7 cellular contexts compared by ENCODE assay signal in the genomic region with DNA sequence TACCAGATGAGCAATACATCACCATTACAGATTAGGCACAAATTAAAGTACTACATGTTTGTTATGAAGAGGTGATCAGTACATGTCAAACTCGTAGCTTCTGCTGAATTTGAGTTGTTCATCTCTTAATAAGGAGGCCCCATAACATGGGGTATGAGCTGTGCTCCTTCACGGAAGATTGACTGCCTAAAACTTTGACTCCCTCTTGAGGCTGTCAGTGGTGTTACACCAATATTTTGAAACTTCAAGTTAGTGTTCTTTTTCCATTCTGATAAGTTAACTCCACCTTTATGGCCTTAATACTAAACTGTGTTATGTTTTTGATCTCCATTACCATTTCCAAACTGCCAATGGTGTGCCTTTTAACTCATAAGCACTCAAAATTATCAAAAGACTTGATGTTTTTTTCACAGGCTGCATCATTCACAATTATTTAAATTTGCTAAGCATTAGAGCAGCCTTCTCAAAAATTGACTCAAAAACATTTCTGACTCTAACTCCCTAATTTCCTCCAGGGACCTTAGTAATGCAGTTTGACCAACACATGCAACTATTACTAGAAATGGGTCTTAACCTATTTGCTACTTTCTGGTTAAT.
DNase-seq lines count a peak whose midpoint lies in the region; ATAC-seq and TF ChIP-seq lines count a peak whose summit lies in the region.

No MANE protein-coding gene starts in this region.

- intact Hi-C loops in left lung (cut with DNase I): no loop called here

- H3K4me1 ChIP-seq in GM23338 (ENCODE audit: insufficient read depth) (no peaks in the 10 kb centered on the region), left lung (no peaks in the 10 kb centered on the region)

- in situ Hi-C loops in astrocyte of the cerebellum (cut with HindIII; ENCODE audit: low sequenced_read_pairs): loop anchor here (25.0 kb wide), 1 partner anchor 1176 kb away; no protein-coding TSS in a partner anchor

- DNase-seq in GM23338 (ENCODE audit: low spot score) (peak; percentile 72), Kasumi-1 (lab: John Stamatoyannopoulos, UW) (peak; percentile 56 to 75), astrocyte of the cerebellum (ENCODE audit: low read depth) (peak; percentile 49), left lung (no peak), coronary artery (ENCODE audit: low spot score) (no peak)
- DNase-seq in T-helper 2 cell treated with Interferon-gamma antibody and Interleukin-4, amounts not matched to agents 5 μg/mL and 100 μg/mL, for 36 hours (ENCODE audit: low spot score): no peak

- H3K27ac Mint-ChIP-seq in GM23338: no peak overlapping the region
- no peak overlapping the region for H3K27ac Mint-ChIP-seq in T-helper 2 cell treated with Interferon-gamma antibody and Interleukin-4, amounts not matched to agents 5 μg/mL and 100 μg/mL, for 36 hours

- no peaks in the 10 kb centered on the region for H3F3A ChIP-seq in GM23338 (replicated peaks; ENCODE audit: low read depth)

- H4K20me1 ChIP-seq in GM23338 (replicated peaks; ENCODE audit: insufficient read depth): no peaks in the 10 kb centered on the region

- no peaks in the 10 kb centered on the region for H3K9me3 Mint-ChIP-seq in GM23338
- H3K9me3 Mint-ChIP-seq in T-helper 2 cell treated with Interferon-gamma antibody and Interleukin-4, amounts not matched to agents 5 μg/mL and 100 μg/mL, for 36 hours: no peaks in the 10 kb centered on the region

- H3K27ac ChIP-seq in GM23338 (ENCODE audit: low read depth): no peak overlapping the region
- H3K27ac ChIP-seq in left lung: no peak overlapping the region
- H3K27ac ChIP-seq in coronary artery: no peak overlapping the region

- H3K36me3 ChIP-seq in GM23338 (ENCODE audit: insufficient read depth) (no peaks in the 10 kb centered on the region), left lung (no peaks in the 10 kb centered on the region)

- ATAC-seq in GM23338 (peak; percentile 80), left lung (peak; percentile 81)

- no peaks in the 10 kb centered on the region for H3K4me1 Mint-ChIP-seq in GM23338
- no peaks in the 10 kb centered on the region for H3K4me1 Mint-ChIP-seq in T-helper 2 cell treated with Interferon-gamma antibody and Interleukin-4, amounts not matched to agents 5 μg/mL and 100 μg/mL, for 36 hours (ENCODE audit: low read depth)

- H3K79me2 ChIP-seq in GM23338 (replicated peaks; ENCODE audit: insufficient read depth): no peaks in the 10 kb centered on the region

- no peaks in the 10 kb centered on the region for H3K9me2 ChIP-seq in GM23338 (ENCODE audit: insufficient read depth)

- no peaks in the 10 kb centered on the region for H3K9me3 ChIP-seq in left lung

- no peak overlapping the region for H3K4me3 Mint-ChIP-seq in GM23338
- H3K4me3 Mint-ChIP-seq in T-helper 2 cell treated with Interferon-gamma antibody and Interleukin-4, amounts not matched to agents 5 μg/mL and 100 μg/mL, for 36 hours: no peak overlapping the region

- H3K4me2 ChIP-seq in GM23338: no peak overlapping the region

- H3K27me3 Mint-ChIP-seq in GM23338 (ENCODE audit: insufficient read depth, low read depth, poor library complexity): no peaks in the 10 kb centered on the region
- no peaks in the 10 kb centered on the region for H3K27me3 Mint-ChIP-seq in T-helper 2 cell treated with Interferon-gamma antibody and Interleukin-4, amounts not matched to agents 5 μg/mL and 100 μg/mL, for 36 hours (ENCODE audit: low read depth)

- TF ChIP-seq CTCF in GM12873 (IDR thresholded peaks at IDR 0.05; ENCODE audit: insufficient read depth, low read depth, low read length, missing control alignments) (peak; percentile 60), GM23338 (conservative IDR thresholded peaks at IDR 0.05; ENCODE audit: low read depth in 2 of 2) (peak; percentile 75 to 84), astrocyte of the cerebellum (IDR thresholded peaks at IDR 0.05; ENCODE audit: low read depth, low read length, missing control alignments) (peak; percentile 73), left lung (IDR thresholded peaks at IDR 0.05) (peak; percentile 16 to 53), coronary artery (IDR thresholded peaks at IDR 0.05) (no peak)

- H3K36me3 Mint-ChIP-seq in GM23338 (ENCODE audit: low read depth): no peaks in the 10 kb centered on the region
- H3K36me3 Mint-ChIP-seq in T-helper 2 cell treated with Interferon-gamma antibody and Interleukin-4, amounts not matched to agents 5 μg/mL and 100 μg/mL, for 36 hours (ENCODE audit: low read depth): no peaks in the 10 kb centered on the region

- H3K27me3 ChIP-seq in GM23338 (ENCODE audit: insufficient read depth): no peaks in the 10 kb centered on the region
- no peaks in the 10 kb centered on the region for H3K27me3 ChIP-seq in left lung

- H3K4me3 ChIP-seq in GM23338 (no peak overlapping the region), astrocyte of the cerebellum (ENCODE audit: low read depth, low read length) (no peak overlapping the region), left lung (no peak overlapping the region), coronary artery (no peak overlapping the region)

- no peak overlapping the region for H2AFZ ChIP-seq in GM23338

TF ChIP-seq in GM23338, 12 proteins besides CTCF, POLR2A, EP300 and RAD21:
- TF ChIP-seq STAT1 (IDR thresholded peaks at IDR 0.05; ENCODE audit: unreplicated experiment) (no peak), NANOG (IDR thresholded peaks at IDR 0.05; ENCODE audit: borderline replicate concordance) (no peak), EZH2 (IDR thresholded peaks at IDR 0.05; ENCODE audit: low read depth, unreplicated experiment) (no peak)
- TF ChIP-seq, protein P1, sequence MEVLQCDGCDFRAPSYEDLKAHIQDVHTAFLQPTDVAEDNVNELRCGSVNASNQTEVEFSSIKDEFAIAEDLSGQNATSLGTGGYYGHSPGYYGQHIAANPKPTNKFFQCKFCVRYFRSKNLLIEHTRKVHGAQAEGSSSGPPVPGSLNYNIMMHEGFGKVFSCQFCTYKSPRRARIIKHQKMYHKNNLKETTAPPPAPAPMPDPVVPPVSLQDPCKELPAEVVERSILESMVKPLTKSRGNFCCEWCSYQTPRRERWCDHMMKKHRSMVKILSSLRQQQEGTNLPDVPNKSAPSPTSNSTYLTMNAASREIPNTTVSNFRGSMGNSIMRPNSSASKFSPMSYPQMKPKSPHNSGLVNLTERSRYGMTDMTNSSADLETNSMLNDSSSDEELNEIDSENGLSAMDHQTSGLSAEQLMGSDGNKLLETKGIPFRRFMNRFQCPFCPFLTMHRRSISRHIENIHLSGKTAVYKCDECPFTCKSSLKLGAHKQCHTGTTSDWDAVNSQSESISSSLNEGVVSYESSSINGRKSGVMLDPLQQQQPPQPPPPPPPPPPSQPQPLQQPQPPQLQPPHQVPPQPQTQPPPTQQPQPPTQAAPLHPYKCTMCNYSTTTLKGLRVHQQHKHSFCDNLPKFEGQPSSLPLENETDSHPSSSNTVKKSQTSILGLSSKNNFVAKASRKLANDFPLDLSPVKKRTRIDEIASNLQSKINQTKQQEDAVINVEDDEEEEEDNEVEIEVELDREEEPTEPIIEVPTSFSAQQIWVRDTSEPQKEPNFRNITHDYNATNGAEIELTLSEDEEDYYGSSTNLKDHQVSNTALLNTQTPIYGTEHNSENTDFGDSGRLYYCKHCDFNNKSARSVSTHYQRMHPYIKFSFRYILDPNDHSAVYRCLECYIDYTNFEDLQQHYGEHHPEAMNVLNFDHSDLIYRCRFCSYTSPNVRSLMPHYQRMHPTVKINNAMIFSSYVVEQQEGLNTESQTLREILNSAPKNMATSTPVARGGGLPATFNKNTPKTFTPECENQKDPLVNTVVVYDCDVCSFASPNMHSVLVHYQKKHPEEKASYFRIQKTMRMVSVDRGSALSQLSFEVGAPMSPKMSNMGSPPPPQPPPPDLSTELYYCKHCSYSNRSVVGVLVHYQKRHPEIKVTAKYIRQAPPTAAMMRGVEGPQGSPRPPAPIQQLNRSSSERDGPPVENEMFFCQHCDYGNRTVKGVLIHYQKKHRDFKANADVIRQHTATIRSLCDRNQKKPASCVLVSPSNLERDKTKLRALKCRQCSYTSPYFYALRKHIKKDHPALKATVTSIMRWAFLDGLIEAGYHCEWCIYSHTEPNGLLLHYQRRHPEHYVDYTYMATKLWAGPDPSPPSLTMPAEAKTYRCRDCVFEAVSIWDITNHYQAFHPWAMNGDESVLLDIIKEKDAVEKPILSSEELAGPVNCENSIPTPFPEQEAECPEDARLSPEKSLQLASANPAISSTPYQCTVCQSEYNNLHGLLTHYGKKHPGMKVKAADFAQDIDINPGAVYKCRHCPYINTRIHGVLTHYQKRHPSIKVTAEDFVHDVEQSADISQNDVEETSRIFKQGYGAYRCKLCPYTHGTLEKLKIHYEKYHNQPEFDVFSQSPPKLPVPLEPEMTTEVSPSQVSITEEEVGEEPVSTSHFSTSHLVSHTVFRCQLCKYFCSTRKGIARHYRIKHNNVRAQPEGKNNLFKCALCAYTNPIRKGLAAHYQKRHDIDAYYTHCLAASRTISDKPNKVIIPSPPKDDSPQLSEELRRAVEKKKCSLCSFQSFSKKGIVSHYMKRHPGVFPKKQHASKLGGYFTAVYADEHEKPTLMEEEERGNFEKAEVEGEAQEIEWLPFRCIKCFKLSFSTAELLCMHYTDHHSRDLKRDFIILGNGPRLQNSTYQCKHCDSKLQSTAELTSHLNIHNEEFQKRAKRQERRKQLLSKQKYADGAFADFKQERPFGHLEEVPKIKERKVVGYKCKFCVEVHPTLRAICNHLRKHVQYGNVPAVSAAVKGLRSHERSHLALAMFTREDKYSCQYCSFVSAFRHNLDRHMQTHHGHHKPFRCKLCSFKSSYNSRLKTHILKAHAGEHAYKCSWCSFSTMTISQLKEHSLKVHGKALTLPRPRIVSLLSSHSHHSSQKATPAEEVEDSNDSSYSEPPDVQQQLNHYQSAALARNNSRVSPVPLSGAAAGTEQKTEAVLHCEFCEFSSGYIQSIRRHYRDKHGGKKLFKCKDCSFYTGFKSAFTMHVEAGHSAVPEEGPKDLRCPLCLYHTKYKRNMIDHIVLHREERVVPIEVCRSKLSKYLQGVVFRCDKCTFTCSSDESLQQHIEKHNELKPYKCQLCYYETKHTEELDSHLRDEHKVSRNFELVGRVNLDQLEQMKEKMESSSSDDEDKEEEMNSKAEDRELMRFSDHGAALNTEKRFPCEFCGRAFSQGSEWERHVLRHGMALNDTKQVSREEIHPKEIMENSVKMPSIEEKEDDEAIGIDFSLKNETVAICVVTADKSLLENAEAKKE (CRISPR knock-in tag; IDR thresholded peaks at IDR 0.05): no peak

Comparison
In these comparisons a context has a peak if more than half of its experiments do, and no peak if none do; other contexts are left out.
1. DNase-seq: peak in GM23338 (single experiment), Kasumi-1 (2 of 2) and astrocyte of the cerebellum (single experiment); none in left lung (0 of 2), T-helper 2 cell treated with Interferon-gamma antibody and Interleukin-4, amounts not matched to agents 5 μg/mL and 100 μg/mL, for 36 hours (single experiment) and coronary artery (single experiment).